ENCODE assay signal across 1 cellular context in genomic region chr11:120674537-120674936, GRCh38.
TF ChIP-seq lines count a peak whose summit lies in the region.

No MANE protein-coding gene starts in this region.

TF ChIP-seq in HepG2, 621 proteins besides CTCF, POLR2A, EP300 and RAD21 (continued from another document and continues in another):
- TF ChIP-seq ZNF18 (CRISPR knock-in tag; IDR thresholded peaks at IDR 0.05; ENCODE audit: insufficient replicate concordance) (no peak), SRSF9 (IDR thresholded peaks at IDR 0.05; ENCODE audit: borderline replicate concordance, insufficient read depth, low read depth, low read length, poor library complexity, severe bottlenecking) (no peak), ZNF720 (CRISPR knock-in tag; IDR thresholded peaks at IDR 0.05) (no peak), ZNF737 (CRISPR knock-in tag; IDR thresholded peaks at IDR 0.05; ENCODE audit: borderline replicate concordance) (no peak), ZNF501 (CRISPR knock-in tag; IDR thresholded peaks at IDR 0.05) (no peak), MXD1 (CRISPR knock-in tag; IDR thresholded peaks at IDR 0.05) (no peak), IKZF4 (CRISPR knock-in tag; IDR thresholded peaks at IDR 0.05; ENCODE audit: borderline replicate concordance, low read depth, not compliant biosample characterization) (no peak), IRF1 (CRISPR knock-in tag; IDR thresholded peaks at IDR 0.05; ENCODE audit: low read depth) (no peak), ZBTB37 (CRISPR knock-in tag; IDR thresholded peaks at IDR 0.05) (no peak), IRF9 (CRISPR knock-in tag; IDR thresholded peaks at IDR 0.05; ENCODE audit: borderline replicate concordance) (no peak), KLF15 (CRISPR knock-in tag; IDR thresholded peaks at IDR 0.05; ENCODE audit: borderline replicate concordance) (no peak), ZIK1 (CRISPR knock-in tag; IDR thresholded peaks at IDR 0.05; ENCODE audit: borderline replicate concordance, low read depth) (no peak), SMAD3 (CRISPR knock-in tag; IDR thresholded peaks at IDR 0.05) (peak; percentile 29; the same call in 1 of the 2 replicates), ZBTB2 (CRISPR knock-in tag; IDR thresholded peaks at IDR 0.05; ENCODE audit: low read depth) (no peak), ZNF788 (CRISPR knock-in tag; IDR thresholded peaks at IDR 0.05; ENCODE audit: borderline replicate concordance) (no peak), ZEB1 (IDR thresholded peaks at IDR 0.05; ENCODE audit: insufficient replicate concordance, low read depth) (peak; percentile 55), ZBTB49 (CRISPR knock-in tag; IDR thresholded peaks at IDR 0.05; ENCODE audit: borderline replicate concordance) (no peak), GMEB1 (CRISPR knock-in tag; IDR thresholded peaks at IDR 0.05; ENCODE audit: borderline replicate concordance) (no peak; the same call in 1 of the 2 replicates), TGIF2 (CRISPR knock-in tag; IDR thresholded peaks at IDR 0.05) (0 out of 2 replicates have a peak, but pooled peaks have one; percentile 51), PCBP2 (optimal IDR thresholded peaks at IDR 0.05; ENCODE audit: low read depth, low read length, poor library complexity, severe bottlenecking) (no peak), ZNF335 (CRISPR knock-in tag; IDR thresholded peaks at IDR 0.05) (no peak), ZSCAN25 (CRISPR knock-in tag; IDR thresholded peaks at IDR 0.05) (no peak), JUN (CRISPR knock-in tag; IDR thresholded peaks at IDR 0.05) (no peak), SUZ12 (IDR thresholded peaks at IDR 0.05; ENCODE audit: low read depth, low read length) (no peak), ZNF350 (CRISPR knock-in tag; IDR thresholded peaks at IDR 0.05; ENCODE audit: borderline replicate concordance, low read depth) (no peak), ZNF878 (CRISPR knock-in tag; IDR thresholded peaks at IDR 0.05) (no peak), HOMEZ (CRISPR knock-in tag; IDR thresholded peaks at IDR 0.05; ENCODE audit: low read depth) (peak; percentile 36; the same call in 1 of the 2 replicates), ZNF431 (CRISPR knock-in tag; IDR thresholded peaks at IDR 0.05; ENCODE audit: borderline replicate concordance, low read depth) (no peak), ZNF317 (CRISPR knock-in tag; IDR thresholded peaks at IDR 0.05) (no peak), ZBTB39 (CRISPR knock-in tag; IDR thresholded peaks at IDR 0.05) (no peak), CBX2 (IDR thresholded peaks at IDR 0.05; ENCODE audit: low read depth, low read length) (no peak), CBX2 (CRISPR knock-in tag; IDR thresholded peaks at IDR 0.05; ENCODE audit: low read depth) (no peak), MYNN (CRISPR knock-in tag; IDR thresholded peaks at IDR 0.05; ENCODE audit: low read depth) (no peak), ATRX (CRISPR knock-in tag; IDR thresholded peaks at IDR 0.05; ENCODE audit: borderline replicate concordance) (no peak), ZNF337 (CRISPR knock-in tag; IDR thresholded peaks at IDR 0.05; ENCODE audit: borderline replicate concordance, low read depth) (no peak), ATF7 (IDR thresholded peaks at IDR 0.05) (no peak), ATF7 (CRISPR knock-in tag; IDR thresholded peaks at IDR 0.05) (no peak), ZNF383 (CRISPR knock-in tag; IDR thresholded peaks at IDR 0.05; ENCODE audit: borderline replicate concordance) (no peak), PTBP1 (IDR thresholded peaks at IDR 0.05; ENCODE audit: low read depth, low read length, poor library complexity, severe bottlenecking) (no peak), ZNF747 (CRISPR knock-in tag; IDR thresholded peaks at IDR 0.05; ENCODE audit: borderline replicate concordance) (no peak), ZNF879 (CRISPR knock-in tag; IDR thresholded peaks at IDR 0.05) (no peak), TBX2 (CRISPR knock-in tag; IDR thresholded peaks at IDR 0.05; ENCODE audit: borderline replicate concordance) (peak; percentile 50; the same call in 1 of the 2 replicates), SKIL (CRISPR knock-in tag; IDR thresholded peaks at IDR 0.05; ENCODE audit: borderline replicate concordance) (no peak), YY1 (IDR thresholded peaks at IDR 0.05; ENCODE audit: insufficient read depth, insufficient replicate concordance, low read depth, low read length) (no peak), XRCC5 (optimal IDR thresholded peaks at IDR 0.05; ENCODE audit: low read length) (peak; percentile 36), ZNF619 (CRISPR knock-in tag; IDR thresholded peaks at IDR 0.05) (no peak), BATF2 (CRISPR knock-in tag; IDR thresholded peaks at IDR 0.05) (no peak), ZNF75D (CRISPR knock-in tag; IDR thresholded peaks at IDR 0.05; ENCODE audit: borderline replicate concordance) (no peak), HOXA5 (CRISPR knock-in tag; IDR thresholded peaks at IDR 0.05) (0 out of 2 replicates have a peak, but pooled peaks have one; percentile 47)
